ENCODE assay signal across 10 cellular contexts in the genomic region with DNA sequence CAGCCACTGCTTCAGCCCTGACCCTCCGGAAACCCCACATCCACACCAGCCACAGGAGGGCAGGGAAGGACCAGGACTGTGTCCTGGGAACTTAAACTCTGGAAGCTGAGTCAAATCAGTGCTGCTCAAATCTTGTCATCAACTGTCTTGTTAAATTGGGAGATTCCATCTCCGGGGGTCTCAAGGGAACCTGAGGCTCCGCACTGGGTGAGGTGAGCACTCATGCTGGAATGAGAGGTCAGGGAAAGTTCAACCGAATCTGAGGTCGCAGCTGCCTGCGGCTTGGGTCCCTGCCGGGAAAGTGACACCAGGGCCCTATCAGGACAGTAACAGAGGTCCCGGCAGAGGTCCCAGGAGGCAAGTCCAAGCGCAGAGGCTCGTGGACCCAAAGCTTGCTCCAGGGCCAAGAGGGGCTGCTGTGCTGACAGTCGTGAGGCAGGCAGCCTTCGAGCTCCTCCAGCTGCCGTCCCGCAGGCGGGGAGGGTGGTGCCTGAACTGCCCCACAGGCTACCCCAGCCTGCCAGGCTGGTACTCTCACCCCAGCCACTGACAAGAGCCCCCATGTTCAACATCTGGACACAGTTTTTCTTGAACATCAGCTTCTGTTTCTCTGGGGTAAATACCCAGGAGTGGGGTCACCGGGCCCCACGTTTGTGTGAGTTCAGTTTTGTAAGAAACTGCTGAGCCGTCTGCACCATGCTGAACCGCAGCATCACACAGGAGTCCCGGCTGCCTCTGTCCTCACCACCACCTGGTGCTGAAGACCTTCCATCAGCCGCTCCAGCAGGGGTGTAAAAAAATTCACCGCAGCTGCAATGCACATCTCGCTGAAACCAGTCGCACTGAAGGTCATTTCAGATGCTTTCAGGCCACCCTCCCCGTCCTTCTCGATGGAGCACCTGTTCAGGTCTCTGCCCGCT.
A peak's percentile ranks its signal among the peaks of the same experiment; 100 is the strongest.
DNase-seq lines count a peak whose midpoint lies in the region; ATAC-seq and TF ChIP-seq lines count a peak whose summit lies in the region.
"Had no signal": no experiment of that assay in that cellular context is flagged by ENCODE, and none has a peak within 500 bp of the region (broad histone marks: within the 10 kb centered on the region; RNA-seq: fewer than 3 reads in every experiment).

No MANE protein-coding gene starts in this region.

- H3K4me3 ChIP-seq in MM.1S (ENCODE audit: low read length): peak overlapping the region; percentile 26; the same call in 1 of the 2 replicates
- no peak overlapping the region for H3K4me3 ChIP-seq in choroid plexus epithelial cell (ENCODE audit: low read depth, low read length)

- no peaks in the 10 kb centered on the region for H3K79me2 ChIP-seq in MM.1S (ENCODE audit: low read length)

- TF ChIP-seq CTCF in MM.1S (IDR thresholded peaks at IDR 0.05; ENCODE audit: low read length) (no peak), choroid plexus epithelial cell (conservative IDR thresholded peaks at IDR 0.05; ENCODE audit: low read depth, low read length) (peak; percentile 66), omental fat pad (IDR thresholded peaks at IDR 0.05) (no peak)

- H3K27ac ChIP-seq in MM.1S (ENCODE audit: low read length): peak overlapping the region; percentile 96

- H3K9me3 ChIP-seq in MM.1S (replicated peaks; ENCODE audit: insufficient read depth, low read length): no peaks in the 10 kb centered on the region

- no peaks in the 10 kb centered on the region for H3K4me1 Mint-ChIP-seq in stimulated activated naive B cell treated with anti-CD40 and anti-IgM and Interleukin-4, amounts not matched to agents 10 μg/mL and 1 μg/mL and 100 μg/mL, for 72 hours
- no peaks in the 10 kb centered on the region for H3K4me1 Mint-ChIP-seq in activated CD4-positive, alpha-beta T cell treated with anti-CD3 and anti-CD28 coated beads, Interleukin-2, amount 10 ng/mL, durations not matched to agents 7 days and 5 days

- H3K9ac ChIP-seq in MM.1S (ENCODE audit: low read length): peak overlapping the region; percentile 79

- H3K27me3 ChIP-seq in MM.1S (replicated peaks; ENCODE audit: insufficient read depth, low read length): no peaks in the 10 kb centered on the region

- H3K9me2 ChIP-seq in MM.1S (replicated peaks; ENCODE audit: insufficient read depth, low read length): no peaks in the 10 kb centered on the region

- H3K27ac Mint-ChIP-seq in stimulated activated naive B cell treated with anti-CD40 and anti-IgM and Interleukin-4, amounts not matched to agents 10 μg/mL and 1 μg/mL and 100 μg/mL, for 72 hours: peak overlapping the region; percentile 59
- H3K27ac Mint-ChIP-seq in activated CD4-positive, alpha-beta T cell treated with anti-CD3 and anti-CD28 coated beads, Interleukin-2, amount 10 ng/mL, durations not matched to agents 7 days and 5 days: no peak overlapping the region

- H3K36me3 Mint-ChIP-seq in stimulated activated naive B cell treated with anti-CD40 and anti-IgM and Interleukin-4, amounts not matched to agents 10 μg/mL and 1 μg/mL and 100 μg/mL, for 72 hours: peaks cover 0 to 5% of the 10 kb centered on the region in 2 donors
- no peaks in the 10 kb centered on the region for H3K36me3 Mint-ChIP-seq in activated CD4-positive, alpha-beta T cell treated with anti-CD3 and anti-CD28 coated beads, Interleukin-2, amount 10 ng/mL, durations not matched to agents 7 days and 5 days (ENCODE audit: low read depth)

- peak; percentile 96 for DNase-seq in MM.1S
- peak; percentile 76 for DNase-seq in choroid plexus epithelial cell (ENCODE audit: low read depth)
- peak; percentile 33 for DNase-seq in kidney tubule cell (ENCODE audit: low spot score)
- no peak for DNase-seq in stimulated activated naive B cell treated with anti-CD40 and anti-IgM and Interleukin-4, amounts not matched to agents 10 μg/mL and 1 μg/mL and 100 μg/mL, for 72 hours
- DNase-seq in omental fat pad (ENCODE audit: low spot score): no peak
- no peak for DNase-seq in activated CD4-positive, alpha-beta T cell treated with anti-CD3 and anti-CD28 coated beads, Interleukin-2, amount 10 ng/mL, durations not matched to agents 7 days and 5 days
- DNase-seq: activated CD8-positive, alpha-beta memory T cell treated with anti-CD3 and anti-CD28 coated beads, Interleukin-2, amount 50 U/mL, for 48 hours; cerebellar nuclear complex; GDM1 had no signal

- H3K27me3 Mint-ChIP-seq in stimulated activated naive B cell treated with anti-CD40 and anti-IgM and Interleukin-4, amounts not matched to agents 10 μg/mL and 1 μg/mL and 100 μg/mL, for 72 hours: peaks cover 28 to 41% of the 10 kb centered on the region in 2 donors
- H3K27me3 Mint-ChIP-seq in activated CD4-positive, alpha-beta T cell treated with anti-CD3 and anti-CD28 coated beads, Interleukin-2, amount 10 ng/mL, durations not matched to agents 7 days and 5 days: peaks cover 3% of the 10 kb centered on the region

- CTCF ChIA-PET in activated CD4-positive, alpha-beta T cell treated with anti-CD3 and anti-CD28 coated beads, Interleukin-2, amount 10 ng/mL, durations not matched to agents 7 days and 5 days (lab: Charles Lee): no interaction called here

- POLR2A ChIA-PET in activated CD4-positive, alpha-beta T cell treated with anti-CD3 and anti-CD28 coated beads, Interleukin-2, amount 10 ng/mL, durations not matched to agents 7 days and 5 days (lab: Charles Lee): no interaction called here

- peaks cover 0 to 4% of the 10 kb centered on the region in 2 donors for H3K9me3 Mint-ChIP-seq in stimulated activated naive B cell treated with anti-CD40 and anti-IgM and Interleukin-4, amounts not matched to agents 10 μg/mL and 1 μg/mL and 100 μg/mL, for 72 hours
- no peaks in the 10 kb centered on the region for H3K9me3 Mint-ChIP-seq in activated CD4-positive, alpha-beta T cell treated with anti-CD3 and anti-CD28 coated beads, Interleukin-2, amount 10 ng/mL, durations not matched to agents 7 days and 5 days

- peaks cover 24% of the 10 kb centered on the region for H3F3A ChIP-seq in MM.1S (ENCODE audit: insufficient read depth, low read length)

- H3K4me2 ChIP-seq in MM.1S (ENCODE audit: low read depth, low read length): peak overlapping the region; percentile 93

- ATAC-seq in stimulated activated naive B cell treated with anti-CD40 and anti-IgM and Interleukin-4, amounts not matched to agents 10 μg/mL and 1 μg/mL and 100 μg/mL, for 72 hours (replicated peaks): no peak
- ATAC-seq in GM18498 (IDR thresholded peaks at IDR 0.05; ENCODE audit: unreplicated experiment): no peak
- no peak for ATAC-seq in omental fat pad (ENCODE audit: low FRiP score)

- peak overlapping the region; percentile 47; the same call in 1 of the 2 replicates for H2AFZ ChIP-seq in MM.1S (ENCODE audit: low read length)

- peaks cover 33% of the 10 kb centered on the region for H3K4me1 ChIP-seq in MM.1S (ENCODE audit: low read length)

- no peaks in the 10 kb centered on the region for H3K36me3 ChIP-seq in MM.1S (replicated peaks; ENCODE audit: insufficient read depth, low read length)

- H3K4me3 Mint-ChIP-seq in stimulated activated naive B cell treated with anti-CD40 and anti-IgM and Interleukin-4, amounts not matched to agents 10 μg/mL and 1 μg/mL and 100 μg/mL, for 72 hours: no peak overlapping the region
- H3K4me3 Mint-ChIP-seq in activated CD4-positive, alpha-beta T cell treated with anti-CD3 and anti-CD28 coated beads, Interleukin-2, amount 10 ng/mL, durations not matched to agents 7 days and 5 days: no peak overlapping the region

- no peaks in the 10 kb centered on the region for H4K20me1 ChIP-seq in MM.1S (ENCODE audit: insufficient read depth, low read length)

Comparison
In these comparisons a context has a peak if more than half of its experiments do, and no peak if none do; other contexts are left out.
1. DNase-seq: peak in MM.1S (single experiment), choroid plexus epithelial cell (single experiment) and kidney tubule cell (single experiment); none in stimulated activated naive B cell treated with anti-CD40 and anti-IgM and Interleukin-4, amounts not matched to agents 10 μg/mL and 1 μg/mL and 100 μg/mL, for 72 hours (single experiment), omental fat pad (single experiment) and activated CD4-positive, alpha-beta T cell treated with anti-CD3 and anti-CD28 coated beads, Interleukin-2, amount 10 ng/mL, durations not matched to agents 7 days and 5 days (single experiment).